Comparison of ENCODE assay signal across 1 cellular context in the genomic region with DNA sequence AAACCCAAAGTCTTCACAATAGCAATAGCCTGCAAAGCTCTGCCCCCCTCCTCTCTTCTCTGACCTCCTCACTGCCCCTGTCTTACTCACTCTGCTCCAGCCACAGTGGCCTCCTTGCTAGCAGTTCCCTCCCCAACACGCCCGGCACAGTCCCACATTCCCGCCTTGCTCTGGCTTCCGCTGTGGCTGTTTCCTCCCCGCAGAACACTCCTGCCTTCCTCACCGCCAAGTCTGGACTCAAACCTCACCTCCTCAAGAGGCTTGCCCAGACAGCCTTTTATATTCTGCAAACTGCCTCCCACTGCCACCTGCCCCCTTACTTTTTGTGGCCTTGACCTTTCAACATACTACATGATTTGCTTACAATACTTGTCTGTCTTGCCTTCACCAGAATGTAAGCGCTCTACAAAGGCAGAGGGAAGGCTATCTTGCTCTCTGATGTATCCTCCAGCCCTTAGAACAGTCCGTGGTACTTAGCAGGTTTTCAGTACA.
A peak's percentile ranks its signal among the peaks of the same experiment; 100 is the strongest.
TF ChIP-seq lines count a peak whose summit lies in the region.

No MANE protein-coding gene starts in this region.

TF ChIP-seq in HepG2, 621 proteins besides CTCF, POLR2A, EP300 and RAD21 (continued from another document and continues in another):
- TF ChIP-seq, protein P1, sequence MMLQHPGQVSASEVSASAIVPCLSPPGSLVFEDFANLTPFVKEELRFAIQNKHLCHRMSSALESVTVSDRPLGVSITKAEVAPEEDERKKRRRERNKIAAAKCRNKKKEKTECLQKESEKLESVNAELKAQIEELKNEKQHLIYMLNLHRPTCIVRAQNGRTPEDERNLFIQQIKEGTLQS (CRISPR knock-in tag; IDR thresholded peaks at IDR 0.05) = no peak
- TF ChIP-seq ARNTL (CRISPR knock-in tag; IDR thresholded peaks at IDR 0.05) (peak; percentile 81), ZNF672 (CRISPR knock-in tag; IDR thresholded peaks at IDR 0.05) (no peak), HNF4A (CRISPR knock-in tag; IDR thresholded peaks at IDR 0.05) (peak; percentile 16; the same call in 1 of the 2 replicates), ZNF891 (CRISPR knock-in tag; IDR thresholded peaks at IDR 0.05) (no peak), KDM3A (CRISPR knock-in tag; IDR thresholded peaks at IDR 0.05; ENCODE audit: low read depth) (no peak), ARID2 (CRISPR knock-in tag; IDR thresholded peaks at IDR 0.05; ENCODE audit: borderline replicate concordance) (no peak), FOXO1 (CRISPR knock-in tag; IDR thresholded peaks at IDR 0.05) (no peak), MAF1 (CRISPR knock-in tag; IDR thresholded peaks at IDR 0.05; ENCODE audit: borderline replicate concordance) (no peak), ZNF589 (CRISPR knock-in tag; conservative IDR thresholded peaks at IDR 0.05) (no peak), ZNF205 (CRISPR knock-in tag; IDR thresholded peaks at IDR 0.05) (no peak), KLF12 (CRISPR knock-in tag; IDR thresholded peaks at IDR 0.05; ENCODE audit: borderline replicate concordance) (no peak; the same call in 1 of the 2 replicates), ZMYM3 (CRISPR knock-in tag; IDR thresholded peaks at IDR 0.05) (peak; percentile 3; the same call in 1 of the 2 replicates), ZNF343 (CRISPR knock-in tag; IDR thresholded peaks at IDR 0.05) (no peak), AKAP8 (CRISPR knock-in tag; IDR thresholded peaks at IDR 0.05) (no peak), NFIC (IDR thresholded peaks at IDR 0.05; ENCODE audit: low read length) (no peak), ERF (CRISPR knock-in tag; IDR thresholded peaks at IDR 0.05) (no peak), ZC3H13 (CRISPR knock-in tag; IDR thresholded peaks at IDR 0.05) (no peak), ZNF570 (CRISPR knock-in tag; IDR thresholded peaks at IDR 0.05; ENCODE audit: borderline replicate concordance) (no peak), BHLHE40 (IDR thresholded peaks at IDR 0.05; ENCODE audit: low read length) (no peak), REXO4 (CRISPR knock-in tag; IDR thresholded peaks at IDR 0.05; ENCODE audit: borderline replicate concordance) (no peak), ZNF572 (CRISPR knock-in tag; IDR thresholded peaks at IDR 0.05) (0 out of 2 replicates have a peak, but pooled peaks have one; percentile 1), IRX3 (CRISPR knock-in tag; IDR thresholded peaks at IDR 0.05; ENCODE audit: borderline replicate concordance, low read depth) (0 out of 2 replicates have a peak, but pooled peaks have one; percentile 20), MEIS2 (CRISPR knock-in tag; IDR thresholded peaks at IDR 0.05) (0 out of 2 replicates have a peak, but pooled peaks have one; percentile 3)
- TF ChIP-seq, protein P2, sequence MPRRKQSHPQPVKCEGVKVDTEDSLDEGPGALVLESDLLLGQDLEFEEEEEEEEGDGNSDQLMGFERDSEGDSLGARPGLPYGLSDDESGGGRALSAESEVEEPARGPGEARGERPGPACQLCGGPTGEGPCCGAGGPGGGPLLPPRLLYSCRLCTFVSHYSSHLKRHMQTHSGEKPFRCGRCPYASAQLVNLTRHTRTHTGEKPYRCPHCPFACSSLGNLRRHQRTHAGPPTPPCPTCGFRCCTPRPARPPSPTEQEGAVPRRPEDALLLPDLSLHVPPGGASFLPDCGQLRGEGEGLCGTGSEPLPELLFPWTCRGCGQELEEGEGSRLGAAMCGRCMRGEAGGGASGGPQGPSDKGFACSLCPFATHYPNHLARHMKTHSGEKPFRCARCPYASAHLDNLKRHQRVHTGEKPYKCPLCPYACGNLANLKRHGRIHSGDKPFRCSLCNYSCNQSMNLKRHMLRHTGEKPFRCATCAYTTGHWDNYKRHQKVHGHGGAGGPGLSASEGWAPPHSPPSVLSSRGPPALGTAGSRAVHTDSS (CRISPR knock-in tag; conservative IDR thresholded peaks at IDR 0.05) = no peak
- TF ChIP-seq, protein P3, sequence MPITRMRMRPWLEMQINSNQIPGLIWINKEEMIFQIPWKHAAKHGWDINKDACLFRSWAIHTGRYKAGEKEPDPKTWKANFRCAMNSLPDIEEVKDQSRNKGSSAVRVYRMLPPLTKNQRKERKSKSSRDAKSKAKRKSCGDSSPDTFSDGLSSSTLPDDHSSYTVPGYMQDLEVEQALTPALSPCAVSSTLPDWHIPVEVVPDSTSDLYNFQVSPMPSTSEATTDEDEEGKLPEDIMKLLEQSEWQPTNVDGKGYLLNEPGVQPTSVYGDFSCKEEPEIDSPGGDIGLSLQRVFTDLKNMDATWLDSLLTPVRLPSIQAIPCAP (CRISPR knock-in tag; IDR thresholded peaks at IDR 0.05; ENCODE audit: low read depth) = no peak
- TF ChIP-seq, protein P4, sequence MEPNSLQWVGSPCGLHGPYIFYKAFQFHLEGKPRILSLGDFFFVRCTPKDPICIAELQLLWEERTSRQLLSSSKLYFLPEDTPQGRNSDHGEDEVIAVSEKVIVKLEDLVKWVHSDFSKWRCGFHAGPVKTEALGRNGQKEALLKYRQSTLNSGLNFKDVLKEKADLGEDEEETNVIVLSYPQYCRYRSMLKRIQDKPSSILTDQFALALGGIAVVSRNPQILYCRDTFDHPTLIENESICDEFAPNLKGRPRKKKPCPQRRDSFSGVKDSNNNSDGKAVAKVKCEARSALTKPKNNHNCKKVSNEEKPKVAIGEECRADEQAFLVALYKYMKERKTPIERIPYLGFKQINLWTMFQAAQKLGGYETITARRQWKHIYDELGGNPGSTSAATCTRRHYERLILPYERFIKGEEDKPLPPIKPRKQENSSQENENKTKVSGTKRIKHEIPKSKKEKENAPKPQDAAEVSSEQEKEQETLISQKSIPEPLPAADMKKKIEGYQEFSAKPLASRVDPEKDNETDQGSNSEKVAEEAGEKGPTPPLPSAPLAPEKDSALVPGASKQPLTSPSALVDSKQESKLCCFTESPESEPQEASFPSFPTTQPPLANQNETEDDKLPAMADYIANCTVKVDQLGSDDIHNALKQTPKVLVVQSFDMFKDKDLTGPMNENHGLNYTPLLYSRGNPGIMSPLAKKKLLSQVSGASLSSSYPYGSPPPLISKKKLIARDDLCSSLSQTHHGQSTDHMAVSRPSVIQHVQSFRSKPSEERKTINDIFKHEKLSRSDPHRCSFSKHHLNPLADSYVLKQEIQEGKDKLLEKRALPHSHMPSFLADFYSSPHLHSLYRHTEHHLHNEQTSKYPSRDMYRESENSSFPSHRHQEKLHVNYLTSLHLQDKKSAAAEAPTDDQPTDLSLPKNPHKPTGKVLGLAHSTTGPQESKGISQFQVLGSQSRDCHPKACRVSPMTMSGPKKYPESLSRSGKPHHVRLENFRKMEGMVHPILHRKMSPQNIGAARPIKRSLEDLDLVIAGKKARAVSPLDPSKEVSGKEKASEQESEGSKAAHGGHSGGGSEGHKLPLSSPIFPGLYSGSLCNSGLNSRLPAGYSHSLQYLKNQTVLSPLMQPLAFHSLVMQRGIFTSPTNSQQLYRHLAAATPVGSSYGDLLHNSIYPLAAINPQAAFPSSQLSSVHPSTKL (CRISPR knock-in tag; IDR thresholded peaks at IDR 0.05) = no peak
- TF ChIP-seq, protein P5, sequence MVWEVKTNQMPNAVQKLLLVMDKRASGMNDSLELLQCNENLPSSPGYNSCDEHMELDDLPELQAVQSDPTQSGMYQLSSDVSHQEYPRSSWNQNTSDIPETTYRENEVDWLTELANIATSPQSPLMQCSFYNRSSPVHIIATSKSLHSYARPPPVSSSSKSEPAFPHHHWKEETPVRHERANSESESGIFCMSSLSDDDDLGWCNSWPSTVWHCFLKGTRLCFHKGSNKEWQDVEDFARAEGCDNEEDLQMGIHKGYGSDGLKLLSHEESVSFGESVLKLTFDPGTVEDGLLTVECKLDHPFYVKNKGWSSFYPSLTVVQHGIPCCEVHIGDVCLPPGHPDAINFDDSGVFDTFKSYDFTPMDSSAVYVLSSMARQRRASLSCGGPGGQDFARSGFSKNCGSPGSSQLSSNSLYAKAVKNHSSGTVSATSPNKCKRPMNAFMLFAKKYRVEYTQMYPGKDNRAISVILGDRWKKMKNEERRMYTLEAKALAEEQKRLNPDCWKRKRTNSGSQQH (CRISPR knock-in tag; IDR thresholded peaks at IDR 0.05; ENCODE audit: low read depth) = peak; percentile 91
- TF ChIP-seq, protein P6, sequence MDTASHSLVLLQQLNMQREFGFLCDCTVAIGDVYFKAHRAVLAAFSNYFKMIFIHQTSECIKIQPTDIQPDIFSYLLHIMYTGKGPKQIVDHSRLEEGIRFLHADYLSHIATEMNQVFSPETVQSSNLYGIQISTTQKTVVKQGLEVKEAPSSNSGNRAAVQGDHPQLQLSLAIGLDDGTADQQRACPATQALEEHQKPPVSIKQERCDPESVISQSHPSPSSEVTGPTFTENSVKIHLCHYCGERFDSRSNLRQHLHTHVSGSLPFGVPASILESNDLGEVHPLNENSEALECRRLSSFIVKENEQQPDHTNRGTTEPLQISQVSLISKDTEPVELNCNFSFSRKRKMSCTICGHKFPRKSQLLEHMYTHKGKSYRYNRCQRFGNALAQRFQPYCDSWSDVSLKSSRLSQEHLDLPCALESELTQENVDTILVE (CRISPR knock-in tag; IDR thresholded peaks at IDR 0.05) = no peak
- TF ChIP-seq, protein P7, sequence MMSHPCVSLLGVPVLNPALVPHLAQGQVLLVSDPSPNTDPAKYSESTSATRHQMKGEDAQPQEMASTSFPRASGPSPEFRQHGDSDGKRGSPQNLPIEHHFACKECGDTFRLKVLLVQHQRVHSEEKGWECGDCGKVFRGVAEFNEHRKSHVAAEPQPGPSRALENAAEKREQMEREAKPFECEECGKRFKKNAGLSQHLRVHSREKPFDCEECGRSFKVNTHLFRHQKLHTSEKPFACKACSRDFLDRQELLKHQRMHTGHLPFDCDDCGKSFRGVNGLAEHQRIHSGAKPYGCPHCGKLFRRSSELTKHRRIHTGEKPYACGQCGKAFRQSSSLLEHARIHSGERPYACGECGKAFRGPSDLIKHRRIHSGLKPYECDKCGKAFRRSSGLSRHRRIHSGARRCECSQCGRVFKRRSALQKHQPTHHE (CRISPR knock-in tag; IDR thresholded peaks at IDR 0.05; ENCODE audit: borderline replicate concordance) = 0 out of 2 replicates have a peak, but pooled peaks have one; percentile 8
- TF ChIP-seq, protein P8, sequence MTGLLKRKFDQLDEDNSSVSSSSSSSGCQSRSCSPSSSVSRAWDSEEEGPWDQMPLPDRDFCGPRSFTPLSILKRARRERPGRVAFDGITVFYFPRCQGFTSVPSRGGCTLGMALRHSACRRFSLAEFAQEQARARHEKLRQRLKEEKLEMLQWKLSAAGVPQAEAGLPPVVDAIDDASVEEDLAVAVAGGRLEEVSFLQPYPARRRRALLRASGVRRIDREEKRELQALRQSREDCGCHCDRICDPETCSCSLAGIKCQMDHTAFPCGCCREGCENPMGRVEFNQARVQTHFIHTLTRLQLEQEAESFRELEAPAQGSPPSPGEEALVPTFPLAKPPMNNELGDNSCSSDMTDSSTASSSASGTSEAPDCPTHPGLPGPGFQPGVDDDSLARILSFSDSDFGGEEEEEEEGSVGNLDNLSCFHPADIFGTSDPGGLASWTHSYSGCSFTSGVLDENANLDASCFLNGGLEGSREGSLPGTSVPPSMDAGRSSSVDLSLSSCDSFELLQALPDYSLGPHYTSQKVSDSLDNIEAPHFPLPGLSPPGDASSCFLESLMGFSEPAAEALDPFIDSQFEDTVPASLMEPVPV (CRISPR knock-in tag; IDR thresholded peaks at IDR 0.05) = 0 out of 2 replicates have a peak, but pooled peaks have one; percentile 59
- TF ChIP-seq, protein P9, sequence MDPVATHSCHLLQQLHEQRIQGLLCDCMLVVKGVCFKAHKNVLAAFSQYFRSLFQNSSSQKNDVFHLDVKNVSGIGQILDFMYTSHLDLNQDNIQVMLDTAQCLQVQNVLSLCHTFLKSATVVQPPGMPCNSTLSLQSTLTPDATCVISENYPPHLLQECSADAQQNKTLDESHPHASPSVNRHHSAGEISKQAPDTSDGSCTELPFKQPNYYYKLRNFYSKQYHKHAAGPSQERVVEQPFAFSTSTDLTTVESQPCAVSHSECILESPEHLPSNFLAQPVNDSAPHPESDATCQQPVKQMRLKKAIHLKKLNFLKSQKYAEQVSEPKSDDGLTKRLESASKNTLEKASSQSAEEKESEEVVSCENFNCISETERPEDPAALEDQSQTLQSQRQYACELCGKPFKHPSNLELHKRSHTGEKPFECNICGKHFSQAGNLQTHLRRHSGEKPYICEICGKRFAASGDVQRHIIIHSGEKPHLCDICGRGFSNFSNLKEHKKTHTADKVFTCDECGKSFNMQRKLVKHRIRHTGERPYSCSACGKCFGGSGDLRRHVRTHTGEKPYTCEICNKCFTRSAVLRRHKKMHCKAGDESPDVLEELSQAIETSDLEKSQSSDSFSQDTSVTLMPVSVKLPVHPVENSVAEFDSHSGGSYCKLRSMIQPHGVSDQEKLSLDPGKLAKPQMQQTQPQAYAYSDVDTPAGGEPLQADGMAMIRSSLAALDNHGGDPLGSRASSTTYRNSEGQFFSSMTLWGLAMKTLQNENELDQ (CRISPR knock-in tag; IDR thresholded peaks at IDR 0.05; ENCODE audit: borderline replicate concordance) = no peak
- TF ChIP-seq, protein P10, sequence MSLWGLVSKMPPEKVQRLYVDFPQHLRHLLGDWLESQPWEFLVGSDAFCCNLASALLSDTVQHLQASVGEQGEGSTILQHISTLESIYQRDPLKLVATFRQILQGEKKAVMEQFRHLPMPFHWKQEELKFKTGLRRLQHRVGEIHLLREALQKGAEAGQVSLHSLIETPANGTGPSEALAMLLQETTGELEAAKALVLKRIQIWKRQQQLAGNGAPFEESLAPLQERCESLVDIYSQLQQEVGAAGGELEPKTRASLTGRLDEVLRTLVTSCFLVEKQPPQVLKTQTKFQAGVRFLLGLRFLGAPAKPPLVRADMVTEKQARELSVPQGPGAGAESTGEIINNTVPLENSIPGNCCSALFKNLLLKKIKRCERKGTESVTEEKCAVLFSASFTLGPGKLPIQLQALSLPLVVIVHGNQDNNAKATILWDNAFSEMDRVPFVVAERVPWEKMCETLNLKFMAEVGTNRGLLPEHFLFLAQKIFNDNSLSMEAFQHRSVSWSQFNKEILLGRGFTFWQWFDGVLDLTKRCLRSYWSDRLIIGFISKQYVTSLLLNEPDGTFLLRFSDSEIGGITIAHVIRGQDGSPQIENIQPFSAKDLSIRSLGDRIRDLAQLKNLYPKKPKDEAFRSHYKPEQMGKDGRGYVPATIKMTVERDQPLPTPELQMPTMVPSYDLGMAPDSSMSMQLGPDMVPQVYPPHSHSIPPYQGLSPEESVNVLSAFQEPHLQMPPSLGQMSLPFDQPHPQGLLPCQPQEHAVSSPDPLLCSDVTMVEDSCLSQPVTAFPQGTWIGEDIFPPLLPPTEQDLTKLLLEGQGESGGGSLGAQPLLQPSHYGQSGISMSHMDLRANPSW (CRISPR knock-in tag; IDR thresholded peaks at IDR 0.05; ENCODE audit: borderline replicate concordance) = no peak
- TF ChIP-seq, protein P11, sequence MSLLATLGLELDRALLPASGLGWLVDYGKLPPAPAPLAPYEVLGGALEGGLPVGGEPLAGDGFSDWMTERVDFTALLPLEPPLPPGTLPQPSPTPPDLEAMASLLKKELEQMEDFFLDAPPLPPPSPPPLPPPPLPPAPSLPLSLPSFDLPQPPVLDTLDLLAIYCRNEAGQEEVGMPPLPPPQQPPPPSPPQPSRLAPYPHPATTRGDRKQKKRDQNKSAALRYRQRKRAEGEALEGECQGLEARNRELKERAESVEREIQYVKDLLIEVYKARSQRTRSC (CRISPR knock-in tag; IDR thresholded peaks at IDR 0.05; ENCODE audit: low read depth) = no peak
